8 cellular contexts compared by ENCODE assay signal in the genomic region with DNA sequence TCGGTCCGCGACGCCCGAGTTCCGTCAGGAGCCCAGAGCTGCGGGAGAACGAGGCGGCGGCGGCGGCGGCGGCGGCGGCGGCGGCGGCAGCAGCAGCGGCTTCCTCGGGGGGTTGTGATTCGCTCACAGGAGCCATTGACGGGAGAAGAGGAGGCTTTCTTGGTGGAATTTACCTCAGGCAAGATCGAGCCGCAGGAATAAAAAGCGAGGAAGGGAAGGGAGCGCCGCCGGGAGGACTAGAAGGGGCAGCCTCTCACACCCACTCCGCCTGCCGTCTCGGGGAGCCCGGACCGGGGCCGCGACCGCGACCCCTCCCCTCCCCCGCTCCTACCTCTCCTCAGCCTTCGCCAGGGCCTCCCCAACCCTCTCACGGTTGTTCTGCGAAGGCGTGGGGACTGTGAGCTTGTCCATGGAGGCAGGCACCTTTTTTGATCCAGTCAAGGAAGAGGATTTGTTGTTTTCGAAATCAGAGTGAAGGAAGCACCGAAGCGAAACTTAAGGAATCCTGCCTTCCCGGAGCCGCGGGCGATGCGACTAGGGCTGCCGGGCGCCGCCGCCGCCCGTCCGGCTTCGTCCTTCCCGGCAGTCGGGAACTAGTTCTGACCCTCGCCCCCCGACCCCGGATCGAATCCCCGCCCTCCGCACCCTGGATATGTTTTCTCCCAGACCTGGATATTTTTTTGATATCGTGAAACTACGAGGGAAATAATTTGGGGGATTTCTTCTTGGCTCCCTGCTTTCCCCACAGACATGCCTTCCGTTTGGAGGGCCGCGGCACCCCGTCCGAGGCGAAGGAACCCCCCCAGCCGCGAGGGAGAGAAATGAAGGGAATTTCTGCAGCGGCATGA. TPM values are rescaled to one million over a fixed set of nuclear protein-coding genes. Genes with fewer than 3 reads are reported as not detected.
A peak's percentile ranks its signal among the peaks of the same experiment; 100 is the strongest.
DNase-seq lines count a peak whose midpoint lies in the region; ATAC-seq, FAIRE-seq and TF ChIP-seq lines count a peak whose summit lies in the region.

No MANE protein-coding gene starts in this region.

- peak overlapping the region; percentile 79 for H2AK5ac ChIP-seq in trophoblast cell (ENCODE audit: low read length)

- peak; percentile 47 to 58 for ATAC-seq in A549
- ATAC-seq in GM18511 (IDR thresholded peaks at IDR 0.05; ENCODE audit: unreplicated experiment), result peak; percentile 27
- peak; percentile 6 for ATAC-seq in HG03108 (IDR thresholded peaks at IDR 0.05; ENCODE audit: unreplicated experiment)
- ATAC-seq in RWPE2 (ENCODE audit: low read depth), result peak; percentile 24
- ATAC-seq in heart left ventricle, result peak in 3 of 4 donors; percentile 11 to 36 (median 23)

- H3K27ac Mint-ChIP-seq in activated naive CD8-positive, alpha-beta T cell treated with anti-CD3 and anti-CD28 coated beads for 36 hours, result peak overlapping the region; percentile 86

- peak overlapping the region; percentile 84 for H4K8ac ChIP-seq in trophoblast cell (ENCODE audit: low read depth, low read length)

- H3K4me1 ChIP-seq in A549, result peaks cover 26% of the 10 kb centered on the region
- H3K4me1 ChIP-seq in RWPE2 (ENCODE audit: insufficient read depth, poor library complexity, severe bottlenecking), result no peaks in the 10 kb centered on the region
- H3K4me1 ChIP-seq in heart left ventricle, result peaks cover 0 to 46% (median 19%) of the 10 kb centered on the region in 12 donors
- H3K4me1 ChIP-seq in trophoblast cell (ENCODE audit: control insufficient read depth in 1 of 2, insufficient read depth in 2 of 2, low read length in 2 of 2), result peaks cover 3 to 9% of the 10 kb centered on the region in 2 experiments

- peak overlapping the region; percentile 69 for H2BK12ac ChIP-seq in trophoblast cell (ENCODE audit: low read length)

- H3K4me1 Mint-ChIP-seq in activated naive CD8-positive, alpha-beta T cell treated with anti-CD3 and anti-CD28 coated beads for 36 hours, result peaks cover 40% of the 10 kb centered on the region

- POLR2A ChIA-PET in A549 (lab: Yijun Ruan, JAX), result interaction anchor here (0.6 to 1.5 kb wide), 3 partner anchors 11 to 37 kb away, joined by 3 to 6 read pairs (median 3); no protein-coding TSS in a partner anchor

- H3K4me2 ChIP-seq in A549 (peak overlapping the region; percentile 84), trophoblast cell (ENCODE audit: low read length) (peak overlapping the region; percentile 55)

- no peak for TF ChIP-seq POLR2A in A549 (IDR thresholded peaks at IDR 0.05; ENCODE audit: low read length)
- TF ChIP-seq POLR2A in heart left ventricle (IDR thresholded peaks at IDR 0.05), result no peak

- peak overlapping the region; percentile 98 for H2BK5ac ChIP-seq in trophoblast cell (ENCODE audit: low read depth, low read length, poor library complexity)

- peaks cover 28% of the 10 kb centered on the region for H3K79me1 ChIP-seq in trophoblast cell (ENCODE audit: low read length)

- TF ChIP-seq EP300 in A549 (IDR thresholded peaks at IDR 0.05), result no peak

- CTCF ChIA-PET in A549 (lab: Yijun Ruan, JAX), result interaction anchor here (0.6 kb wide), 1 partner anchor 132 kb away, joined by 4 read pairs; no protein-coding TSS in a partner anchor

- peaks cover 1% of the 10 kb centered on the region for H3K36me3 Mint-ChIP-seq in activated naive CD8-positive, alpha-beta T cell treated with anti-CD3 and anti-CD28 coated beads for 36 hours

- H3K27me3 Mint-ChIP-seq in activated naive CD8-positive, alpha-beta T cell treated with anti-CD3 and anti-CD28 coated beads for 36 hours, result no peaks in the 10 kb centered on the region

- H4K91ac ChIP-seq in trophoblast cell (ENCODE audit: low read depth, low read length), result peak overlapping the region; percentile 97

- peak overlapping the region; percentile 99 for H3K9ac ChIP-seq in trophoblast cell (ENCODE audit: low read length)

- H2BK120ac ChIP-seq in trophoblast cell (ENCODE audit: insufficient read depth, low read length, poor library complexity), result peak overlapping the region; percentile 93

- intact Hi-C loops in heart left ventricle (cut with DNase I), result loop anchor here (2.0 to 10.0 kb wide), 17 partner anchors 51 to 638 kb away; partner anchors contain the start of genes NBEAL1 (in 1 of the 10), NOP58 (in 1 of the 10) and SUMO1 (in 1 of the 10)

- H3K4me3 ChIP-seq in A549, result peak overlapping the region; percentile 76
- peak overlapping the region; percentile 73 for H3K4me3 ChIP-seq in RWPE2 (ENCODE audit: severe bottlenecking)
- H3K4me3 ChIP-seq in heart left ventricle, result peak overlapping the region; percentile 64 to 99 (median 85)
- H3K4me3 ChIP-seq in trophoblast cell (ENCODE audit: low read depth, low read length), result peak overlapping the region; percentile 97

- H3K14ac ChIP-seq in trophoblast cell (ENCODE audit: low read length), result peak overlapping the region; percentile 97

- H4K12ac ChIP-seq in trophoblast cell (ENCODE audit: low read depth, low read length), result peak overlapping the region; percentile 52

- H3K36me3 ChIP-seq in RWPE2 (ENCODE audit: low read depth), result no peaks in the 10 kb centered on the region
- H3K36me3 ChIP-seq in heart left ventricle, result no peaks in the 10 kb centered on the region
- peaks cover 0 to 3% of the 10 kb centered on the region in 2 experiments for H3K36me3 ChIP-seq in trophoblast cell (ENCODE audit: control insufficient read depth in 1 of 2, insufficient read depth in 2 of 2, low read length in 2 of 2)

- no peak for FAIRE-seq in A549 (lab: Jason Lieb, UNC)

- no peak overlapping the region for H3K23ac ChIP-seq in trophoblast cell (ENCODE audit: low read length)

- no peak for TF ChIP-seq RAD21 in A549 (conservative IDR thresholded peaks at IDR 0.05 in 1 of 2, IDR thresholded peaks at IDR 0.05 in 1 of 2)

- peak overlapping the region; percentile 96 to 98 for H3K27ac ChIP-seq in A549
- H3K27ac ChIP-seq in RWPE2 (ENCODE audit: poor library complexity, severe bottlenecking), result peak overlapping the region; percentile 88
- peak overlapping the region; percentile 92 to 100 (median 98) for H3K27ac ChIP-seq in heart left ventricle
- peak overlapping the region; percentile 99 for H3K27ac ChIP-seq in trophoblast cell (ENCODE audit: low read depth, low read length)

- H3K9me3 Mint-ChIP-seq in activated naive CD8-positive, alpha-beta T cell treated with anti-CD3 and anti-CD28 coated beads for 36 hours, result peaks cover 3% of the 10 kb centered on the region

- H3K4ac ChIP-seq in trophoblast cell (ENCODE audit: low read depth, low read length), result peak overlapping the region; percentile 99

- peak overlapping the region; percentile 97 for H3K4me3 Mint-ChIP-seq in activated naive CD8-positive, alpha-beta T cell treated with anti-CD3 and anti-CD28 coated beads for 36 hours

- H3K79me2 ChIP-seq in trophoblast cell (ENCODE audit: control insufficient read depth, insufficient read depth, low read length, poor library complexity), result peaks cover 32% of the 10 kb centered on the region

- H2AFZ ChIP-seq in trophoblast cell (ENCODE audit: insufficient read depth, low read length, poor library complexity), result peak overlapping the region; percentile 59

- peak overlapping the region; percentile 99 for H3K18ac ChIP-seq in trophoblast cell (ENCODE audit: low read length)

- TF ChIP-seq CTCF in A549 (IDR thresholded peaks at IDR 0.05), result no peak
- TF ChIP-seq CTCF in RWPE2 (IDR thresholded peaks at IDR 0.05; ENCODE audit: poor library complexity, severe bottlenecking), result no peak
- no peak for TF ChIP-seq CTCF in heart left ventricle (IDR thresholded peaks at IDR 0.05)

- peak in 1 of 2 experiments; percentile 48 for DNase-seq in A549 (ENCODE audit: low read depth in 1 of 2, low spot score in 1 of 2)
- peak; percentile 58 for DNase-seq in RWPE2 (ENCODE audit: low spot score)
- peak; percentile 50 for DNase-seq in activated naive CD8-positive, alpha-beta T cell treated with anti-CD3 and anti-CD28 coated beads for 36 hours
- DNase-seq in heart left ventricle, result peak; percentile 47 to 71 (median 58)
- DNase-seq in trophoblast cell, result peak; percentile 53 to 81
- DNase-seq in NCI-H2029 treated with DMSO at 0.1 percent for 48 hours (lab: John Stamatoyannopoulos, UW), result no peak

- WGBS in A549 (ENCODE audit: missing lambda C conversion rate), result 2% methylated on average over 52 of the region's 78 CpGs
- WGBS in heart left ventricle, 4 donors, result 0 to 1% (median 1%) methylated on average over 39 to 78 of the region's 78 CpGs
- WGBS in trophoblast cell (ENCODE audit: extremely low coverage, insufficient coverage, insufficient read length), result no CpG with 5 or more reads among the region's 78 CpGs

- H3K9me3 ChIP-seq in A549, result no peaks in the 10 kb centered on the region
- H3K9me3 ChIP-seq in RWPE2 (ENCODE audit: severe bottlenecking), result no peaks in the 10 kb centered on the region
- H3K9me3 ChIP-seq in heart left ventricle, result no peaks in the 10 kb centered on the region
- no peaks in the 10 kb centered on the region for H3K9me3 ChIP-seq in trophoblast cell (ENCODE audit: insufficient read depth, low read depth, low read length)

- H3K27me3 ChIP-seq in RWPE2 (ENCODE audit: insufficient read depth, poor library complexity, severe bottlenecking) (no peaks in the 10 kb centered on the region), heart left ventricle (no peaks in the 10 kb centered on the region), trophoblast cell (ENCODE audit: insufficient read depth, low read length) (no peaks in the 10 kb centered on the region)

TF ChIP-seq in A549, 52 proteins besides CTCF, POLR2A, EP300 and RAD21:
- no peak for TF ChIP-seq FOSL2 (IDR thresholded peaks at IDR 0.05)
- TF ChIP-seq FOSL2 (CRISPR knock-in tag; IDR thresholded peaks at IDR 0.05), result no peak
- TF ChIP-seq PHF8 (IDR thresholded peaks at IDR 0.05; ENCODE audit: borderline replicate concordance, low read depth), result peak; percentile 32; the same call in 1 of the 2 replicates

RNA-seq across cellular contexts. Expression of gene BMPR2, which starts 0.6 kb away (rescaled TPM):
- polyA plus RNA-seq in A549 (2011; rRNA removed) (46.3 and 48.8 TPM in 2 replicates), A549 (2017; fragmentation: RNase III; extraction: RNeasy Plus Mini Kit Qiagen cat#74134 plus additional on column Dnase treatment) (13.5 to 14.2 TPM (median 13.9 TPM) in 3 replicates), heart left ventricle (10 to 100 TPM in 1 of 2 donors, 1 to 10 TPM in 1; 9.0 to 17.3 TPM)
- polyA plus RNA-seq in A549 (2012; cell fraction: cytosol; rRNA removed), result 7.1 and 8.4 TPM in 2 replicates
- 3.4 and 3.9 TPM in 2 replicates for polyA plus RNA-seq in A549 (2012; cell fraction: nucleus; rRNA removed)
- polyA minus RNA-seq in A549 (2011; rRNA and poly(A)+ RNA removed), result 80.1 and 85.5 TPM in 2 replicates
- total RNA-seq in activated naive CD8-positive, alpha-beta T cell treated with anti-CD3 and anti-CD28 coated beads for 36 hours, result 1 to 10 TPM; 8.3 TPM
- 10 to 100 TPM; 44.4 to 81.9 (median 66.1) TPM for total RNA-seq in heart left ventricle
- 49.8 and 50.0 TPM in 2 replicates for polyA plus RNA-seq in trophoblast cell (2013)

Comparison
In these comparisons a context has a peak if more than half of its experiments do, and no peak if none do; other contexts are left out.
1. RNA of gene BMPR2, which starts 0.6 kb away (total RNA-seq): 44.4 to 81.9 TPM in heart left ventricle; 8.3 TPM in activated naive CD8-positive, alpha-beta T cell treated with anti-CD3 and anti-CD28 coated beads for 36 hours; every median in the first group is over 4 times any median in the second.
2. Peak in every context shown above with its lines, with median percentiles within 50 percentile points of each other: ATAC-seq, H3K27ac ChIP-seq and H3K4me3 ChIP-seq.